ENCODE assay signal across 16 cellular contexts in the genomic region with DNA sequence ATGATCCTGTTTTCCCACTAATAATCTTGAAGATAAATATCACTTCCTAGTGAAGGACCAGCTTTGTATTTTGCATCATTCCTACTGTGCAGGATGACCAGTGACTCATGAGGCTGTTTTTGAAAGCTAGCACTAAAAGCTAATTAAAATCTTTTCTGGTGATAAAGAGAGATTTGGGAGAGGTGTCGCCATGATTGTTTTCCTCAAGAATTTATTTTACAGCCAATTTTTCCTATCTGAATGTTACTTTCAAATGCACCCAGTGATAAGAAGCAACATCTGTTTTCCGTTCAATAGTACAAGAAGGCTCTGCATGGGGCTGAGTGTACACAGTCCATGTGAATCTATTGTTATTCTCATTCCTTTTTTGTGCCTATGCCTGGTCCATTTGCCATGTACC. TPM values are rescaled to one million over a fixed set of nuclear protein-coding genes. Genes with fewer than 3 reads are reported as not detected.
A peak's percentile ranks its signal among the peaks of the same experiment; 100 is the strongest.
DNase-seq lines count a peak whose midpoint lies in the region; ATAC-seq and TF ChIP-seq lines count a peak whose summit lies in the region.
"Had no signal": no experiment of that assay in that cellular context is flagged by ENCODE, and none has a peak within 500 bp of the region (broad histone marks: within the 10 kb centered on the region; RNA-seq: fewer than 3 reads in every experiment).

No MANE protein-coding gene starts in this region.

- H3K4ac ChIP-seq in IMR-90 (ENCODE audit: low read depth, low read length): no peak overlapping the region

- peak overlapping the region; percentile 54; the same call in 1 of the 2 replicates for H3K4me2 ChIP-seq in IMR-90 (ENCODE audit: low read depth, low read length)

- no TSS peak for BruUV-seq in IMR-90 (replicated peaks; lab: Mats Ljungman, UMichigan)

- H3K4me3 Mint-ChIP-seq in nephron: peak overlapping the region in 1 of 3 experiments; percentile 35

- H3K9me1 ChIP-seq in IMR-90 (ENCODE audit: insufficient read depth, low read length): peaks cover 21% of the 10 kb centered on the region

- H3K18ac ChIP-seq in IMR-90 (ENCODE audit: low read depth, low read length): no peak overlapping the region

- TF ChIP-seq CTCF in IMR-90 (conservative IDR thresholded peaks at IDR 0.05; ENCODE audit: low read depth, low read length): no peak
- no peak for TF ChIP-seq CTCF in nephron (IDR thresholded peaks at IDR 0.05; ENCODE audit: unreplicated experiment in 3 of 3)
- TF ChIP-seq CTCF in transverse colon (IDR thresholded peaks at IDR 0.05): no peak

- H3K27me3 ChIP-seq in IMR-90 (ENCODE audit: control insufficient read depth, insufficient read depth, low read length) (no peaks in the 10 kb centered on the region), transverse colon (no peaks in the 10 kb centered on the region)
- H3K27me3 ChIP-seq: SJCRH30 had no signal

- H3K4me1 ChIP-seq in IMR-90 (ENCODE audit: control insufficient read depth, insufficient read depth, low read length) (peaks cover 27% of the 10 kb centered on the region), transverse colon (peaks cover 11 to 67% (median 24%) of the 10 kb centered on the region in 4 donors)
- H3K4me1 ChIP-seq: SJCRH30 had no signal

- H4K20me1 ChIP-seq in IMR-90 (ENCODE audit: insufficient read depth, low read length): peaks cover 87% of the 10 kb centered on the region

- TF ChIP-seq RAD21 in IMR-90 (IDR thresholded peaks at IDR 0.05; ENCODE audit: low read length): no peak

- H2BK20ac ChIP-seq in IMR-90 (ENCODE audit: low read depth, low read length): no peak overlapping the region

- in situ Hi-C loops in IMR-90 (cut with MboI; ENCODE audit: low sequenced_read_pairs) (no loop called here), transverse colon (cut with MboI; ENCODE audit: low pct_ligation_motif_present in 1 of 4, low pct_unique_long_range_greater_than_20kb in 1 of 4, low sequenced_read_pairs in 3 of 4) (no loop called here)

- H3K9me3 ChIP-seq in IMR-90 (ENCODE audit: control insufficient read depth, insufficient read depth, low read length): no peaks in the 10 kb centered on the region
- H3K9me3 ChIP-seq in transverse colon: no peaks in the 10 kb centered on the region
- H3K9me3 ChIP-seq: SJCRH30 had no signal

- H3K4me3 ChIP-seq in IMR-90 (ENCODE audit: insufficient read depth, low read depth, low read length) (no peak overlapping the region), transverse colon (no peak overlapping the region)
- H3K4me3 ChIP-seq: K562, SJCRH30 had no signal

- H3K36me3 Mint-ChIP-seq in nephron (ENCODE audit: low read depth): peaks cover 88% of the 10 kb centered on the region

- H4K91ac ChIP-seq in IMR-90 (ENCODE audit: insufficient read depth, low read depth, low read length): no peak overlapping the region

- no CpG with 5 or more reads among the region's 2 CpGs for WGBS in IMR-90 (ENCODE audit: extremely low coverage in 2 of 2, insufficient read length in 1 of 2), 2 experiments
- 69 to 76% methylated on average over 2 of the region's 2 CpGs for WGBS in transverse colon (ENCODE audit: low coverage in 1 of 2), 2 donors

- DNase-seq in IMR-90 (no peak), transverse colon (no peak), SW480 (ENCODE audit: low spot score) (no peak)
- no peak for DNase-seq in stimulated activated CD4-positive, alpha-beta T cell treated with anti-CD3 and anti-CD28 coated beads, Interleukin-12 subunit alpha, Interleukin-12 subunit beta, amount 100 ng/mL, for 4 hours
- DNase-seq: DMS 273 treated with DMSO at 0.1 percent for 48 hours, NCI-H1436, NCI-H2081 treated with DMSO at 0.1 percent for 48 hours, NCI-H2227 treated with DMSO at 0.1 percent for 48 hours, NCI-H526 treated with DMSO at 0.1 percent for 48 hours, SJCRH30 had no signal

- no peak overlapping the region for H2AK9ac ChIP-seq in IMR-90 (replicated peaks; ENCODE audit: low read depth, low read length, poor library complexity)

- H2BK5ac ChIP-seq in IMR-90 (ENCODE audit: low read depth, low read length, poor library complexity, severe bottlenecking): no peak overlapping the region

- peak; percentile 21; the same call in 1 of the 2 replicates for ATAC-seq in IMR-90 (ENCODE audit: low read depth)
- ATAC-seq in HG03139 (IDR thresholded peaks at IDR 0.05; ENCODE audit: unreplicated experiment): no peak
- no peak for ATAC-seq in HG03460 (IDR thresholded peaks at IDR 0.05; ENCODE audit: unreplicated experiment)
- ATAC-seq: K562 had no signal

- peak overlapping the region; percentile 41; the same call in 1 of the 2 replicates for H3K23ac ChIP-seq in IMR-90 (ENCODE audit: low read depth, low read length)

- peaks cover 85% of the 10 kb centered on the region for H3K4me1 Mint-ChIP-seq in nephron

- H3K14ac ChIP-seq in IMR-90 (replicated peaks; ENCODE audit: low read depth, low read length): 0 out of 2 replicates have a peak overlapping the region, but pooled peaks have one; percentile 23

- intact Hi-C loops in IMR-90 (cut with micrococcal nuclease) (no loop called here), transverse colon (cut with DNase I; ENCODE audit: low total_unique reads) (no loop called here)

- no peaks in the 10 kb centered on the region for H3K27me3 Mint-ChIP-seq in nephron (ENCODE audit: low read depth)

- H2BK15ac ChIP-seq in IMR-90 (ENCODE audit: low read depth, low read length): no peak overlapping the region

- CTCF ChIA-PET in IMR-90 (lab: Yijun Ruan, JAX): interaction anchor here (0.7 kb wide), 1 partner anchor 1049 kb away, joined by 4 read pairs; no protein-coding TSS in a partner anchor

- TF ChIP-seq POLR2A in IMR-90 (IDR thresholded peaks at IDR 0.05; ENCODE audit: low read depth, low read length): no peak
- TF ChIP-seq POLR2A in transverse colon (IDR thresholded peaks at IDR 0.05): no peak

- peaks cover 3 to 75% of the 10 kb centered on the region in 2 experiments for H3K79me1 ChIP-seq in IMR-90 (ENCODE audit: low read depth in 1 of 2, low read length in 2 of 2)

- no peak overlapping the region for H3K9ac ChIP-seq in IMR-90 (ENCODE audit: low read depth, low read length)

- no peak overlapping the region for H2AFZ ChIP-seq in IMR-90 (replicated peaks; ENCODE audit: low read length, poor library complexity)

- H4K8ac ChIP-seq in IMR-90 (ENCODE audit: low read depth in 2 of 2, low read length in 2 of 2): no peak overlapping the region

- H3K56ac ChIP-seq in IMR-90 (ENCODE audit: extremely low read depth, insufficient read depth, low read length): no peak overlapping the region

- H3K27ac Mint-ChIP-seq in nephron: peak overlapping the region; percentile 33 to 79 (median 63)

- H3K36me3 ChIP-seq in IMR-90 (ENCODE audit: control insufficient read depth, insufficient read depth, low read length) (peaks cover 46% of the 10 kb centered on the region), transverse colon (no peaks in the 10 kb centered on the region)
- H3K36me3 ChIP-seq: SJCRH30 had no signal

- POLR2A ChIA-PET in IMR-90 (lab: Charles Lee; ENCODE audit: unreplicated experiment): no interaction called here

- TF ChIP-seq EP300 in transverse colon (IDR thresholded peaks at IDR 0.05; ENCODE audit: low read depth): no peak

- H2BK120ac ChIP-seq in IMR-90 (ENCODE audit: low read depth, low read length): no peak overlapping the region

- no peak overlapping the region for H2AK5ac ChIP-seq in IMR-90 (ENCODE audit: low read depth, low read length)

- H4K5ac ChIP-seq in IMR-90 (ENCODE audit: low read depth, low read length): no peak overlapping the region; the same call in 1 of the 2 replicates

- H3K9me3 Mint-ChIP-seq in nephron: no peaks in the 10 kb centered on the region

- dilution Hi-C loops in IMR-90 (cut with HindIII; ENCODE audit: low sequenced_read_pairs, unreplicated experiment): no loop called here

- H3K27ac ChIP-seq in IMR-90 (ENCODE audit: insufficient read depth, low read length) (peak overlapping the region; percentile 17; the same call in 1 of the 2 replicates), cingulate gyrus (ENCODE audit: low read depth, low read length) (peak overlapping the region; percentile 24), transverse colon (peak overlapping the region; percentile 10 to 30 (median 22))
- H3K27ac ChIP-seq: RWPE1, SJCRH30 had no signal

TF ChIP-seq in IMR-90, 13 proteins besides CTCF, POLR2A, EP300 and RAD21 (continues in another document):
- TF ChIP-seq RCOR1 (IDR thresholded peaks at IDR 0.05; ENCODE audit: insufficient replicate concordance, low read length) (no peak), BHLHE40 (IDR thresholded peaks at IDR 0.05; ENCODE audit: low read depth, low read length) (no peak), FOS (IDR thresholded peaks at IDR 0.05; ENCODE audit: low read depth, low read length) (no peak), MXI1 (IDR thresholded peaks at IDR 0.05; ENCODE audit: borderline replicate concordance, low read depth, low read length) (no peak), SMC3 (IDR thresholded peaks at IDR 0.05; ENCODE audit: low read depth, low read length) (no peak), NFE2L2 (IDR thresholded peaks at IDR 0.05; ENCODE audit: low read depth, low read length) (no peak), CHD1 (IDR thresholded peaks at IDR 0.05; ENCODE audit: low read depth, low read length) (no peak), MAFK (IDR thresholded peaks at IDR 0.05; ENCODE audit: low read depth, low read length) (no peak), CEBPB (IDR thresholded peaks at IDR 0.05; ENCODE audit: low read depth, low read length) (no peak), MAZ (IDR thresholded peaks at IDR 0.05; ENCODE audit: borderline replicate concordance, low read depth, low read length) (no peak), RFX5 (IDR thresholded peaks at IDR 0.05; ENCODE audit: low read depth, low read length) (no peak)
- TF ChIP-seq, protein P1, sequence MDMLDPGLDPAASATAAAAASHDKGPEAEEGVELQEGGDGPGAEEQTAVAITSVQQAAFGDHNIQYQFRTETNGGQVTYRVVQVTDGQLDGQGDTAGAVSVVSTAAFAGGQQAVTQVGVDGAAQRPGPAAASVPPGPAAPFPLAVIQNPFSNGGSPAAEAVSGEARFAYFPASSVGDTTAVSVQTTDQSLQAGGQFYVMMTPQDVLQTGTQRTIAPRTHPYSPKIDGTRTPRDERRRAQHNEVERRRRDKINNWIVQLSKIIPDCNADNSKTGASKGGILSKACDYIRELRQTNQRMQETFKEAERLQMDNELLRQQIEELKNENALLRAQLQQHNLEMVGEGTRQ (IDR thresholded peaks at IDR 0.05; ENCODE audit: low read depth, low read length): no peak

RNA-seq across cellular contexts. Expression of a gene that starts 28.3 kb away (rescaled TPM):
- total RNA-seq in IMR-90 (2012; rRNA removed) (157 and 209 TPM in 2 replicates), transverse colon (100 to 1,000 TPM in 1 of 4 donors, 10 to 100 TPM in 3; 25.9 to 129 (median 28.8) TPM)
- 51.8 and 54.4 TPM in 2 replicates for polyA plus RNA-seq in IMR-90 (2012; rRNA removed)
- 14.0 and 21.0 TPM in 2 replicates for polyA plus RNA-seq in IMR-90 (2012; cell fraction: cytosol; rRNA removed)
- 81.4 and 209 TPM in 2 replicates for polyA plus RNA-seq in IMR-90 (2012; cell fraction: nucleus; rRNA removed; ENCODE audit: low replicate concordance)
